13 cellular contexts compared by ENCODE assay signal in genomic region chr21:41616063-41616591, GRCh38.
DNase-seq lines count a peak whose midpoint lies in the region; ATAC-seq and TF ChIP-seq lines count a peak whose summit lies in the region.
"Had no signal": no experiment of that assay in that cellular context is flagged by ENCODE, and none has a peak within 500 bp of the region (broad histone marks: within the 10 kb centered on the region; RNA-seq: fewer than 3 reads in every experiment).

No MANE protein-coding gene starts in this region.

- TF ChIP-seq CTCF in gastroesophageal sphincter (IDR thresholded peaks at IDR 0.05) (no peak), smooth muscle cell (IDR thresholded peaks at IDR 0.05; ENCODE audit: borderline replicate concordance, insufficient read depth, poor library complexity, severe bottlenecking) (no peak)

- H3F3A ChIP-seq in smooth muscle cell (ENCODE audit: low read depth): no peaks in the 10 kb centered on the region

- H3K4me3 ChIP-seq in gastroesophageal sphincter: no peak overlapping the region
- H3K4me3 ChIP-seq in smooth muscle cell: no peak overlapping the region

- H3K27ac ChIP-seq in gastroesophageal sphincter (peak overlapping the region in 3 of 4 donors; percentile 64 to 81 (median 70)), smooth muscle cell (ENCODE audit: low read depth) (peak overlapping the region; percentile 86)

- CTCF ChIA-PET in activated CD4-positive, alpha-beta memory T cell treated with anti-CD3 and anti-CD28 coated beads, Interleukin-2, amount 10 ng/mL, durations not matched to agents 7 days and 5 days (lab: Charles Lee): interaction anchor here (0.7 to 1.3 kb wide), 2 partner anchors 16 to 333 kb away, joined by 3 read pairs; no protein-coding TSS in a partner anchor

- peak; percentile 81 for DNase-seq in EL
- DNase-seq in amniotic epithelial cell (ENCODE audit: low read depth): peak; percentile 81
- no peak for DNase-seq in smooth muscle cell (lab: John Stamatoyannopoulos, UW; ENCODE audit: unreplicated experiment)
- DNase-seq in mesenteric fat pad (ENCODE audit: low spot score): no peak
- no peak for DNase-seq in activated CD4-positive, alpha-beta memory T cell treated with anti-CD3 and anti-CD28 coated beads, Interleukin-2, amount 10 ng/mL, durations not matched to agents 7 days and 5 days
- no peak for DNase-seq in NCI-H1092 treated with DMSO at 0.1 percent for 48 hours (lab: John Stamatoyannopoulos, UW)
- DNase-seq: activated CD4-positive, alpha-beta T cell treated with anti-CD3 and anti-CD28 coated beads, Interleukin-2, amount 50 U/mL, for 1 hour; DMS 273 treated with DMSO at 0.1 percent for 48 hours; NCI-H524; stimulated activated naive CD4-positive, alpha-beta T cell treated with Interleukin-2 at 50 U/mL for 16 hours; SW 1271 had no signal

- no peak overlapping the region for H3K4me3 Mint-ChIP-seq in activated CD4-positive, alpha-beta memory T cell treated with anti-CD3 and anti-CD28 coated beads, Interleukin-2, amount 10 ng/mL, durations not matched to agents 7 days and 5 days

- H3K36me3 Mint-ChIP-seq in activated CD4-positive, alpha-beta memory T cell treated with anti-CD3 and anti-CD28 coated beads, Interleukin-2, amount 10 ng/mL, durations not matched to agents 7 days and 5 days (ENCODE audit: low read depth): no peaks in the 10 kb centered on the region

- no peaks in the 10 kb centered on the region for H3K4me1 Mint-ChIP-seq in activated CD4-positive, alpha-beta memory T cell treated with anti-CD3 and anti-CD28 coated beads, Interleukin-2, amount 10 ng/mL, durations not matched to agents 7 days and 5 days

- H3K4me1 ChIP-seq in gastroesophageal sphincter (peaks cover 0 to 43% (median 26%) of the 10 kb centered on the region in 3 donors), smooth muscle cell (ENCODE audit: low read depth) (peaks cover 11% of the 10 kb centered on the region)

- no peak for TF ChIP-seq POLR2A in gastroesophageal sphincter (IDR thresholded peaks at IDR 0.05)

- H3K9me3 ChIP-seq in gastroesophageal sphincter: no peaks in the 10 kb centered on the region
- H3K9me3 ChIP-seq in smooth muscle cell (replicated peaks; ENCODE audit: low read depth): no peaks in the 10 kb centered on the region

- H3K27ac Mint-ChIP-seq in activated CD4-positive, alpha-beta memory T cell treated with anti-CD3 and anti-CD28 coated beads, Interleukin-2, amount 10 ng/mL, durations not matched to agents 7 days and 5 days: no peak overlapping the region

- H3K79me2 ChIP-seq in smooth muscle cell (ENCODE audit: low read depth): no peaks in the 10 kb centered on the region

- no peaks in the 10 kb centered on the region for H3K9me3 Mint-ChIP-seq in activated CD4-positive, alpha-beta memory T cell treated with anti-CD3 and anti-CD28 coated beads, Interleukin-2, amount 10 ng/mL, durations not matched to agents 7 days and 5 days

- peaks cover 4% of the 10 kb centered on the region for H3K27me3 Mint-ChIP-seq in activated CD4-positive, alpha-beta memory T cell treated with anti-CD3 and anti-CD28 coated beads, Interleukin-2, amount 10 ng/mL, durations not matched to agents 7 days and 5 days

- 18% methylated on average over 5 of the region's 8 CpGs; no CpG with 5 or more reads in 1 of the 2 donors for WGBS in gastroesophageal sphincter (ENCODE audit: low coverage in 1 of 2), 2 donors
- 65% methylated on average over 8 of the region's 8 CpGs for WGBS in smooth muscle cell (ENCODE audit: low lambda C conversion rate)

- H3K9ac ChIP-seq in smooth muscle cell (ENCODE audit: low read depth): peak overlapping the region; percentile 33

- H3K27me3 ChIP-seq in gastroesophageal sphincter (peaks cover under 1% of the 10 kb centered on the region), smooth muscle cell (ENCODE audit: low read depth) (no peaks in the 10 kb centered on the region)

- H4K20me1 ChIP-seq in smooth muscle cell (ENCODE audit: low read depth): no peaks in the 10 kb centered on the region

- POLR2A ChIA-PET in activated CD4-positive, alpha-beta memory T cell treated with anti-CD3 and anti-CD28 coated beads, Interleukin-2, amount 10 ng/mL, durations not matched to agents 7 days and 5 days (lab: Charles Lee): no interaction called here

- no peak for TF ChIP-seq EP300 in gastroesophageal sphincter (IDR thresholded peaks at IDR 0.05)

- H3K36me3 ChIP-seq in gastroesophageal sphincter (no peaks in the 10 kb centered on the region), smooth muscle cell (ENCODE audit: low read depth) (no peaks in the 10 kb centered on the region)

- H2AFZ ChIP-seq in smooth muscle cell (ENCODE audit: low read depth): no peak overlapping the region

- H3K4me2 ChIP-seq in smooth muscle cell: peak overlapping the region; percentile 34

- ATAC-seq in gastroesophageal sphincter: no peak
- ATAC-seq in HG03039 (IDR thresholded peaks at IDR 0.05; ENCODE audit: unreplicated experiment): no peak

Comparison
In these comparisons a context has a peak if more than half of its experiments do, and no peak if none do; other contexts are left out.
1. DNase-seq: peak in EL (single experiment) and amniotic epithelial cell (single experiment); none in smooth muscle cell (single experiment), mesenteric fat pad (single experiment), activated CD4-positive, alpha-beta memory T cell treated with anti-CD3 and anti-CD28 coated beads, Interleukin-2, amount 10 ng/mL, durations not matched to agents 7 days and 5 days (single experiment) and NCI-H1092 treated with DMSO at 0.1 percent for 48 hours (single experiment).